In genomic region chr19:57527136-57527881, GRCh38 we compare ENCODE assay signal across 8 cellular contexts. TPM values are rescaled to one million over a fixed set of nuclear protein-coding genes. Genes with fewer than 3 reads are reported as not detected.
A peak's percentile ranks its signal among the peaks of the same experiment; 100 is the strongest.
DNase-seq lines count a peak whose midpoint lies in the region; ATAC-seq, FAIRE-seq and TF ChIP-seq lines count a peak whose summit lies in the region.

TSS of gene ZNF549 (plus strand) at chr19:57527356. CDS start at chr19:57527574, 218 bp downstream.

- no peaks in the 10 kb centered on the region for H3K27me3 ChIP-seq in astrocyte (ENCODE audit: insufficient read depth, low read length)
- no peaks in the 10 kb centered on the region for H3K27me3 ChIP-seq in hepatocyte
- no peaks in the 10 kb centered on the region for H3K27me3 ChIP-seq in uterus

- DNase-seq in GM12864 (ENCODE audit: low read depth) (peak; percentile 82), NCI-H1436 treated with DMSO at 0.1 percent for 48 hours (lab: John Stamatoyannopoulos, UW) (peak; percentile 89), T-helper 2 cell (peak; percentile 64 to 96 (median 82)), astrocyte (ENCODE audit: low read depth) (peak; percentile 94), hepatocyte (ENCODE audit: low spot score) (peak; percentile 94), putamen (ENCODE audit: low spot score) (peak; percentile 78), uterus (peak; percentile 81 to 86)

- H3K4me1 ChIP-seq in astrocyte (ENCODE audit: insufficient read depth, low read length), result no peaks in the 10 kb centered on the region
- H3K4me1 ChIP-seq in hepatocyte (ENCODE audit: insufficient read depth), result peaks cover 10% of the 10 kb centered on the region
- H3K4me1 ChIP-seq in uterus, result no peaks in the 10 kb centered on the region

- peak within 1 kb of the TSS; percentile 98 for H3K4me3 Mint-ChIP-seq in astrocyte (ENCODE audit: unreplicated experiment)

- TF ChIP-seq POLR2A in uterus (IDR thresholded peaks at IDR 0.05), result no peak

- peaks cover 7% of the 10 kb centered on the region for H3K36me3 ChIP-seq in astrocyte (ENCODE audit: insufficient read depth, low read length)
- H3K36me3 ChIP-seq in hepatocyte (replicated peaks; ENCODE audit: insufficient read depth, low read depth), result no peaks in the 10 kb centered on the region
- H3K36me3 ChIP-seq in uterus, result no peaks in the 10 kb centered on the region

- H3K9me2 ChIP-seq in hepatocyte (replicated peaks; ENCODE audit: insufficient read depth), result no peaks in the 10 kb centered on the region

- FAIRE-seq in astrocyte (lab: Jason Lieb, UNC), result peak; percentile 80

- H3K4me2 ChIP-seq in astrocyte (ENCODE audit: low read length) (peak within 1 kb of the TSS; percentile 96), hepatocyte (peak within 1 kb of the TSS; percentile 95)

- under 1% methylated on average over 64 of the region's 64 CpGs for WGBS in hepatocyte (ENCODE audit: low lambda C conversion rate, missing lambda C conversion rate)

- H3K4me3 ChIP-seq in GM12864 (ENCODE audit: low read depth, low read length) (peak within 1 kb of the TSS; percentile 93), astrocyte (ENCODE audit: insufficient read depth, low read depth, low read length) (peak within 1 kb of the TSS; percentile 98), hepatocyte (peak within 1 kb of the TSS; percentile 95), uterus (peak within 1 kb of the TSS; percentile 72 to 91)

- peak within 1 kb of the TSS; percentile 49 for H3K27ac Mint-ChIP-seq in astrocyte (ENCODE audit: unreplicated experiment)

- H3K4me1 Mint-ChIP-seq in astrocyte (ENCODE audit: low read depth, unreplicated experiment), result peaks cover 5% of the 10 kb centered on the region

- H2AFZ ChIP-seq in astrocyte (ENCODE audit: low read depth, low read length) (peak within 1 kb of the TSS; percentile 99), hepatocyte (peak within 1 kb of the TSS; percentile 99)

- peaks cover 10% of the 10 kb centered on the region for H3K9me3 Mint-ChIP-seq in astrocyte (ENCODE audit: unreplicated experiment)

- peak within 1 kb of the TSS; percentile 84 for H3K9ac ChIP-seq in astrocyte (ENCODE audit: low read length)

- intact Hi-C loops in uterus (cut with DNase I; ENCODE audit: low total_unique reads), result no loop called here

- H3K27ac ChIP-seq in astrocyte (ENCODE audit: low read depth, low read length) (peak within 1 kb of the TSS; percentile 14), hepatocyte (peak within 1 kb of the TSS; percentile 86), uterus (peak within 1 kb of the TSS; percentile 49 to 58)

- ATAC-seq in HG02678 (IDR thresholded peaks at IDR 0.05; ENCODE audit: unreplicated experiment), result peak; percentile 99

- no peaks in the 10 kb centered on the region for H3K27me3 Mint-ChIP-seq in astrocyte (ENCODE audit: low read depth, unreplicated experiment)

- peaks cover 19% of the 10 kb centered on the region for H3K36me3 Mint-ChIP-seq in astrocyte (ENCODE audit: low read depth, unreplicated experiment)

- H4K20me1 ChIP-seq in astrocyte (ENCODE audit: insufficient read depth, low read length), result no peaks in the 10 kb centered on the region
- H4K20me1 ChIP-seq in hepatocyte (ENCODE audit: insufficient read depth, poor library complexity, severe bottlenecking), result no peaks in the 10 kb centered on the region

- H3K9me3 ChIP-seq in astrocyte (ENCODE audit: insufficient read depth, low read depth, low read length), result peaks cover 6% of the 10 kb centered on the region
- no peaks in the 10 kb centered on the region for H3K9me3 ChIP-seq in hepatocyte (ENCODE audit: low read depth)
- peaks cover 0 to 22% of the 10 kb centered on the region in 2 donors for H3K9me3 ChIP-seq in uterus

- H3K79me2 ChIP-seq in astrocyte (ENCODE audit: insufficient read depth, low read length) (peaks cover 31% of the 10 kb centered on the region), hepatocyte (peaks cover 41% of the 10 kb centered on the region)

- TF ChIP-seq CTCF in GM12864 (IDR thresholded peaks at IDR 0.05; ENCODE audit: low read depth, low read length, missing control alignments), result no peak
- TF ChIP-seq CTCF in astrocyte (IDR thresholded peaks at IDR 0.05; ENCODE audit: insufficient read depth, low read depth, low read length), result no peak
- TF ChIP-seq CTCF in hepatocyte (IDR thresholded peaks at IDR 0.05; ENCODE audit: poor library complexity), result no peak
- no peak for TF ChIP-seq CTCF in uterus (IDR thresholded peaks at IDR 0.05)

RNA-seq across cellular contexts. Expression of gene ZNF549, which starts in this region (rescaled TPM):
- total RNA-seq in astrocyte (6.7 and 7.3 TPM in 2 replicates), hepatocyte (4.3 and 6.4 TPM in 2 replicates), uterus (10 to 100 TPM in 2 of 4 donors, 1 to 10 TPM in 2; 8.2 to 38.9 (median 14.2) TPM)
- polyA plus RNA-seq in hepatocyte, result 3.2 and 3.5 TPM in 2 replicates

Comparison
In these comparisons a context has a peak if more than half of its experiments do, and no peak if none do; other contexts are left out.
1. Peak in every context shown above with its lines: DNase-seq, ATAC-seq, H3K4me3 ChIP-seq and H3K27ac ChIP-seq.
2. H3K27ac ChIP-seq: peak in every context shown above with its lines; median percentile 86 in hepatocyte; 54 in uterus; 14 in astrocyte.